ENCODE assay signal across 1 cellular context in the genomic region with DNA sequence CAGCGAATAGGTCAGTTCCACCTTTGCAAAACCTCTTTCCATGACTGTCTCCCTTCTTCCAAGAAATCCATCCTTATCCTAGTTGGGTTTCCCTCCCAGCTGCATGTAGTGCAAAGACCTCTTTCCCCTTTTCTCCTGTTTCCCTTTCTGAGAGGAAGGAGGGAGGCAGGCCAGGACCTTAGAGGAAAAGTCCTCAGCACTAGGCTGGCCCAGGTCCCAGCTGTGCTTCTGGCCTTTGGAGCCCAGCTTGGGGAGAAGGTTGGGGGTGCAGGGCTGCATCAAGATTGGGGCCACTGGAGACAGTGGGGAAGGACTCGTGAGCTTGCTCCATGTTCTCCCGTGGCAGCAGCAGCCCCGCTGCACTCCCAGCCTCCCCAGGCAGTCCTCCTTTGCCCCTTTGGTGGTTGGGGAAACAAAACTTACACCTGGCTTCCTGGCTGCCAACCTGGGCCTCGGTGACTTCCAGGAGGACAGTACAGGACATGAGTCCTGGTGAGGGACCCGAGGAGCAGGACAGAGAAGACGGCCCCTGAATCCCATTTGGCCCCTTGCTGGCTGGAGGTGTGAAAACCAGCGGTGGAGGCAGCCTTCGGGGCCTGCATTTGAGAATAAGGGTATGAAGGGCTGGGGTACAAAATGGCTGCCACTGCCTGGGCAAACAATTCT.
TF ChIP-seq lines count a peak whose summit lies in the region.

No MANE protein-coding gene starts in this region.

TF ChIP-seq in HCT116, 20 proteins besides CTCF, POLR2A, EP300 and RAD21 (continued from another document):
- TF ChIP-seq, protein P1, sequence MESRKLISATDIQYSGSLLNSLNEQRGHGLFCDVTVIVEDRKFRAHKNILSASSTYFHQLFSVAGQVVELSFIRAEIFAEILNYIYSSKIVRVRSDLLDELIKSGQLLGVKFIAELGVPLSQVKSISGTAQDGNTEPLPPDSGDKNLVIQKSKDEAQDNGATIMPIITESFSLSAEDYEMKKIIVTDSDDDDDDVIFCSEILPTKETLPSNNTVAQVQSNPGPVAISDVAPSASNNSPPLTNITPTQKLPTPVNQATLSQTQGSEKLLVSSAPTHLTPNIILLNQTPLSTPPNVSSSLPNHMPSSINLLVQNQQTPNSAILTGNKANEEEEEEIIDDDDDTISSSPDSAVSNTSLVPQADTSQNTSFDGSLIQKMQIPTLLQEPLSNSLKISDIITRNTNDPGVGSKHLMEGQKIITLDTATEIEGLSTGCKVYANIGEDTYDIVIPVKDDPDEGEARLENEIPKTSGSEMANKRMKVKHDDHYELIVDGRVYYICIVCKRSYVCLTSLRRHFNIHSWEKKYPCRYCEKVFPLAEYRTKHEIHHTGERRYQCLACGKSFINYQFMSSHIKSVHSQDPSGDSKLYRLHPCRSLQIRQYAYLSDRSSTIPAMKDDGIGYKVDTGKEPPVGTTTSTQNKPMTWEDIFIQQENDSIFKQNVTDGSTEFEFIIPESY (IDR thresholded peaks at IDR 0.05; ENCODE audit: extremely low read depth, insufficient replicate concordance, low read length): no peak
TF ChIP-seq in HCT116: peak in this region for 1.
